ENCODE assay signal across 19 cellular contexts in genomic region chr17:66652840-66653507, GRCh38.
A peak's percentile ranks its signal among the peaks of the same experiment; 100 is the strongest.
DNase-seq lines count a peak whose midpoint lies in the region; ATAC-seq and TF ChIP-seq lines count a peak whose summit lies in the region.
"Had no signal": no experiment of that assay in that cellular context is flagged by ENCODE, and none has a peak within 500 bp of the region (broad histone marks: within the 10 kb centered on the region; RNA-seq: fewer than 3 reads in every experiment).

No MANE protein-coding gene starts in this region.

- ATAC-seq in GM19043 (IDR thresholded peaks at IDR 0.05; ENCODE audit: low read depth, unreplicated experiment) (peak; percentile 51), HG02938 (IDR thresholded peaks at IDR 0.05; ENCODE audit: unreplicated experiment) (no peak)
- ATAC-seq in activated T-helper 17 cell treated with anti-CD3 and anti-CD28 coated beads, Interleukin-2, amount 50 U/mL, for 72 hours (replicated peaks) = peak; percentile 60
- ATAC-seq: T-helper 17 cell had no signal

- no peak overlapping the region for H3K4me2 ChIP-seq in fibroblast of lung (ENCODE audit: extremely low read depth, insufficient read depth, low read length)
- H3K4me2 ChIP-seq: neural progenitor cell had no signal

- no peak for TF ChIP-seq CTCF in fibroblast of lung (conservative IDR thresholded peaks at IDR 0.05 in 1 of 2, IDR thresholded peaks at IDR 0.05 in 1 of 2; ENCODE audit: low read depth in 1 of 2, low read length in 2 of 2)
- no peak for TF ChIP-seq CTCF in type B pancreatic cell (conservative IDR thresholded peaks at IDR 0.05)

- no peak overlapping the region for H3K27ac ChIP-seq in fibroblast of lung (ENCODE audit: insufficient read depth, low read length)
- H3K27ac ChIP-seq: 22Rv1, neural progenitor cell had no signal

- H4K20me1 ChIP-seq in fibroblast of lung (ENCODE audit: control insufficient read depth, extremely low read depth, insufficient read depth, low read length) = no peaks in the 10 kb centered on the region

- no peak overlapping the region for H2AFZ ChIP-seq in fibroblast of lung (ENCODE audit: low read length)
- H2AFZ ChIP-seq: neural progenitor cell had no signal

- H3K36me3 ChIP-seq in fibroblast of lung (ENCODE audit: control insufficient read depth, insufficient read depth, low read length) = no peaks in the 10 kb centered on the region
- H3K36me3 ChIP-seq: neural progenitor cell had no signal

- DNase-seq in DMS53 (lab: John Stamatoyannopoulos, UW) = peak; percentile 20
- no peak for DNase-seq in DMS53 treated with DMSO at 0.1 percent for 48 hours (lab: John Stamatoyannopoulos, UW; ENCODE audit: unreplicated experiment)
- peak; percentile 22 to 53 for DNase-seq in fibroblast of lung (ENCODE audit: low read depth in 2 of 2)
- DNase-seq in HK-2 (ENCODE audit: unreplicated experiment) = no peak
- DNase-seq in type B pancreatic cell (ENCODE audit: extremely low spot score, unreplicated experiment) = no peak
- DNase-seq: activated CD4-positive, alpha-beta T cell treated with anti-CD3 and anti-CD28 coated beads for 4 hours; activated gamma-delta T cell; erythroblast; NCI-H2029 treated with DMSO at 0.1 percent for 48 hours; NCI-H82; stimulated activated naive CD4-positive, alpha-beta T cell; T-helper 17 cell had no signal

- H3K36me3 Mint-ChIP-seq in activated T-helper 17 cell treated with anti-CD3 and anti-CD28 coated beads, Interleukin-2, amount 50 U/mL, for 72 hours (ENCODE audit: low read depth) = peaks cover 79% of the 10 kb centered on the region
- H3K36me3 Mint-ChIP-seq in type B pancreatic cell = peaks cover 3% of the 10 kb centered on the region
- H3K36me3 Mint-ChIP-seq: memory B cell had no signal

- H3K9me3 Mint-ChIP-seq in activated T-helper 17 cell treated with anti-CD3 and anti-CD28 coated beads, Interleukin-2, amount 50 U/mL, for 72 hours = peaks cover 3% of the 10 kb centered on the region
- H3K9me3 Mint-ChIP-seq in type B pancreatic cell = no peaks in the 10 kb centered on the region
- H3K9me3 Mint-ChIP-seq: central memory CD8-positive, alpha-beta T cell; memory B cell; neural progenitor cell had no signal

- no peaks in the 10 kb centered on the region for H3K9me3 ChIP-seq in fibroblast of lung (ENCODE audit: control insufficient read depth, insufficient read depth, low read depth, low read length)

- no peak overlapping the region for H3K4me3 ChIP-seq in fibroblast of lung (replicated peaks in 1 of 4; ENCODE audit: control extremely low read depth in 1 of 4, insufficient read depth in 1 of 4, low read depth in 3 of 4, low read length in 4 of 4)
- H3K4me3 ChIP-seq: neural progenitor cell had no signal

- H3K79me2 ChIP-seq in fibroblast of lung (ENCODE audit: control insufficient read depth, insufficient read depth, low read length) = no peaks in the 10 kb centered on the region

- H3K4me3 Mint-ChIP-seq in activated T-helper 17 cell treated with anti-CD3 and anti-CD28 coated beads, Interleukin-2, amount 50 U/mL, for 72 hours = no peak overlapping the region
- H3K4me3 Mint-ChIP-seq in type B pancreatic cell = no peak overlapping the region
- H3K4me3 Mint-ChIP-seq: central memory CD8-positive, alpha-beta T cell; memory B cell; neural progenitor cell; T-helper 17 cell had no signal

- H3K4me1 ChIP-seq in fibroblast of lung (ENCODE audit: control insufficient read depth, extremely low read depth, insufficient read depth, low read length) = peaks cover 3% of the 10 kb centered on the region

- H3K27ac Mint-ChIP-seq in activated T-helper 17 cell treated with anti-CD3 and anti-CD28 coated beads, Interleukin-2, amount 50 U/mL, for 72 hours = peak overlapping the region; percentile 63
- H3K27ac Mint-ChIP-seq in type B pancreatic cell = no peak overlapping the region
- H3K27ac Mint-ChIP-seq: memory B cell, neural progenitor cell, T-helper 17 cell had no signal

- no peak overlapping the region for H3K9ac ChIP-seq in fibroblast of lung (ENCODE audit: insufficient read depth, low read length)
- H3K9ac ChIP-seq: neural progenitor cell had no signal

- H3K27me3 ChIP-seq in fibroblast of lung (ENCODE audit: control insufficient read depth, insufficient read depth, low read length) = no peaks in the 10 kb centered on the region
- H3K27me3 ChIP-seq: neural progenitor cell had no signal

- peaks cover 40% of the 10 kb centered on the region for H3K4me1 Mint-ChIP-seq in activated T-helper 17 cell treated with anti-CD3 and anti-CD28 coated beads, Interleukin-2, amount 50 U/mL, for 72 hours
- H3K4me1 Mint-ChIP-seq in type B pancreatic cell (ENCODE audit: unreplicated experiment) = peaks cover 29% of the 10 kb centered on the region
- H3K4me1 Mint-ChIP-seq: memory B cell had no signal

- H3K27me3 Mint-ChIP-seq in activated T-helper 17 cell treated with anti-CD3 and anti-CD28 coated beads, Interleukin-2, amount 50 U/mL, for 72 hours = no peaks in the 10 kb centered on the region
- peaks cover 13% of the 10 kb centered on the region for H3K27me3 Mint-ChIP-seq in type B pancreatic cell
- H3K27me3 Mint-ChIP-seq: central memory CD8-positive, alpha-beta T cell; T-helper 17 cell had no signal

Comparison
In these comparisons a context has a peak if more than half of its experiments do, and no peak if none do; other contexts are left out.
1. DNase-seq: peak in DMS53 (single experiment) and fibroblast of lung (2 of 2); none in DMS53 treated with DMSO at 0.1 percent for 48 hours (single experiment), HK-2 (single experiment) and type B pancreatic cell (single experiment).